1 cellular context compared by ENCODE assay signal in the genomic region with DNA sequence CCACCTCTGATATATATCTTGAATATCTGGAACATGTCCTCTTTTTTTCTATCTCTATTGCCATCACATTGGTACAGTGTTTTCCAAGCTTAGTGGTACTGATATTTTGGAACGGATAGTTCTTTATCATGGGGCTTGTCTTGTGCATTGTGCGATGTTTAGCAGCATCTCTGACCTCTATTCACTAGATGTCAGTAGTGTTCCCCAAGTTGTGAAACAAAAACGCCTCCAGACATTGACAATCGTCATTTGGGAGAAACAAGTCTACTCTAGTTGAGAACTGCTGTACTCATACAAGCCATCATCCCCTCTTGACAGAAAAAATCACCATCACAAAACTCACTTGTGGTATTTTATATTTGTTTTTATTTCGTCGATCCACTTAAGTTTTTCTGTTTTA.
TF ChIP-seq lines count a peak whose summit lies in the region.

No MANE protein-coding gene starts in this region.

TF ChIP-seq in SK-N-SH treated with all-trans-retinoic acid at 6 μM for 48 hours, 23 proteins besides CTCF, POLR2A, EP300 and RAD21 (continued from another document):
- TF ChIP-seq BACH2 (CRISPR knock-in tag; IDR thresholded peaks at IDR 0.05; ENCODE audit: borderline replicate concordance) (no peak), SNAI2 (CRISPR knock-in tag; IDR thresholded peaks at IDR 0.05) (no peak), CSDC2 (CRISPR knock-in tag; IDR thresholded peaks at IDR 0.05) (no peak)
